Comparison of ENCODE assay signal across 1 cellular context in genomic region chr2:201888476-201888875, GRCh38.
TF ChIP-seq lines count a peak whose summit lies in the region.

No MANE protein-coding gene starts in this region.

TF ChIP-seq in GM23338, 12 proteins besides CTCF, POLR2A, EP300 and RAD21 (continued from another document):
- TF ChIP-seq REST (IDR thresholded peaks at IDR 0.05; ENCODE audit: unreplicated experiment): no peak
- no peak for TF ChIP-seq EZH2phosphoT487 (IDR thresholded peaks at IDR 0.05; ENCODE audit: unreplicated experiment)
- no peak for TF ChIP-seq STAT1 (IDR thresholded peaks at IDR 0.05; ENCODE audit: unreplicated experiment)
- no peak for TF ChIP-seq EZH2 (IDR thresholded peaks at IDR 0.05; ENCODE audit: low read depth, unreplicated experiment)
